In genomic region chr5:150836064-150836463, GRCh38 we compare ENCODE assay signal across 9 cellular contexts. TPM values are rescaled to one million over a fixed set of nuclear protein-coding genes. Genes with fewer than 3 reads are reported as not detected.
"Had no signal": no experiment of that assay in that cellular context is flagged by ENCODE, and none has a peak within 500 bp of the region (broad histone marks: within the 10 kb centered on the region; RNA-seq: fewer than 3 reads in every experiment).

No MANE protein-coding gene starts in this region.

- ATAC-seq: HCT116, K562 had no signal

- DNase-seq: GOT3, HFFc6, IMR-90 had no signal

- FAIRE-seq: H54, HTR-8/SVneo, K562 had no signal

- H3K4me3 Mint-ChIP-seq: H9, HFFc6 had no signal

- H3K27ac Mint-ChIP-seq: HFFc6 had no signal

- H3K4me3 ChIP-seq: K562 had no signal

RNA-seq across cellular contexts. Expression of gene IRGM, which starts 10.3 kb away (rescaled TPM):
- total RNA-seq: HFFc6, HT-29, IMR-90 had no signal
- polyA plus RNA-seq: IMR-90 had no signal
